11 cellular contexts compared by ENCODE assay signal in genomic region chr7:28069788-28070187, GRCh38.
A peak's percentile ranks its signal among the peaks of the same experiment; 100 is the strongest.
DNase-seq lines count a peak whose midpoint lies in the region; ATAC-seq and TF ChIP-seq lines count a peak whose summit lies in the region.
"Had no signal": no experiment of that assay in that cellular context is flagged by ENCODE, and none has a peak within 500 bp of the region (broad histone marks: within the 10 kb centered on the region; RNA-seq: fewer than 3 reads in every experiment).

No MANE protein-coding gene starts in this region.

- H3K27ac ChIP-seq in gastrocnemius medialis: peak overlapping the region; percentile 6 to 49 (median 32)

- H3K4me1 ChIP-seq in gastrocnemius medialis: peaks cover 6 to 13% of the 10 kb centered on the region in 2 donors

- in situ Hi-C loops in gastrocnemius medialis (cut with MboI; ENCODE audit: low sequenced_read_pairs in 4 of 4): no loop called here

- H3K36me3 ChIP-seq in gastrocnemius medialis: no peaks in the 10 kb centered on the region

- H3K27me3 ChIP-seq in gastrocnemius medialis: no peaks in the 10 kb centered on the region

- no peak for ATAC-seq in gastrocnemius medialis
- no peak for ATAC-seq in HG02852 (IDR thresholded peaks at IDR 0.05; ENCODE audit: unreplicated experiment)
- ATAC-seq in GM21737 (IDR thresholded peaks at IDR 0.05; ENCODE audit: unreplicated experiment): no peak

- DNase-seq in GM04504 (ENCODE audit: low read depth) (peak; percentile 90), anterior cingulate cortex (lab: John Stamatoyannopoulos, UW) (peak in 31 of 58 donors; percentile 9 to 65 (median 27)), hepatic stellate cell (ENCODE audit: low spot score) (peak; percentile 32), gastrocnemius medialis (peak in 1 of 2 donors; percentile 39), NCI-H146 treated with DMSO at 0.1 percent for 48 hours (lab: John Stamatoyannopoulos, UW; ENCODE audit: unreplicated experiment) (no peak), activated gamma-delta T cell (lab: John Stamatoyannopoulos, UW) (no peak)
- DNase-seq: Calu3, mammary epithelial cell, NCI-H748 treated with DMSO at 0.1 percent for 48 hours had no signal

- no peak for TF ChIP-seq CTCF in gastrocnemius medialis (IDR thresholded peaks at IDR 0.05 in 4 of 5, conservative IDR thresholded peaks at IDR 0.05 in 1 of 5)

- H3K4me3 ChIP-seq in gastrocnemius medialis: no peak overlapping the region

- intact Hi-C loops in gastrocnemius medialis (cut with DNase I; ENCODE audit: low total_unique reads): no loop called here

- H3K9me3 ChIP-seq in gastrocnemius medialis: no peaks in the 10 kb centered on the region

- no peak for TF ChIP-seq POLR2A in gastrocnemius medialis (IDR thresholded peaks at IDR 0.05)

Comparison
In these comparisons a context has a peak if more than half of its experiments do, and no peak if none do; other contexts are left out.
1. DNase-seq: peak in GM04504 (single experiment), anterior cingulate cortex (31 of 58) and hepatic stellate cell (single experiment); none in NCI-H146 treated with DMSO at 0.1 percent for 48 hours (single experiment) and activated gamma-delta T cell (single experiment).